9 cellular contexts compared by ENCODE assay signal in genomic region chr12:124909831-124910560, GRCh38. TPM values are rescaled to one million over a fixed set of nuclear protein-coding genes. Genes with fewer than 3 reads are reported as not detected.
DNase-seq lines count a peak whose midpoint lies in the region; ATAC-seq and TF ChIP-seq lines count a peak whose summit lies in the region.
"Had no signal": no experiment of that assay in that cellular context is flagged by ENCODE, and none has a peak within 500 bp of the region (broad histone marks: within the 10 kb centered on the region; RNA-seq: fewer than 3 reads in every experiment).

No MANE protein-coding gene starts in this region.

- intact Hi-C loops in stomach (cut with DNase I; ENCODE audit: low total_unique reads), result no loop called here

- no peaks in the 10 kb centered on the region for H3K9me2 ChIP-seq in hepatocyte (replicated peaks; ENCODE audit: insufficient read depth)

- H3K27me3 Mint-ChIP-seq in T-helper 1 cell treated with Interleukin-12 subunit alpha and Interleukin-12 subunit beta and Interleukin-4 antibody, amounts not matched to agents 30 μg/mL and 1 μg/mL, for 36 hours (ENCODE audit: low read depth), result no peaks in the 10 kb centered on the region
- H3K27me3 Mint-ChIP-seq in activated CD8-positive, alpha-beta T cell treated with anti-CD3 and anti-CD28 coated beads, Interleukin-2, amount 10 ng/mL, durations not matched to agents 7 days and 5 days (ENCODE audit: low read depth), result no peaks in the 10 kb centered on the region

- peaks cover 43% of the 10 kb centered on the region for H4K20me1 ChIP-seq in hepatocyte (ENCODE audit: insufficient read depth, poor library complexity, severe bottlenecking)

- H3K4me3 ChIP-seq in hepatocyte (no peak overlapping the region), stomach (peak overlapping the region; percentile 1 to 55 (median 30))

- no peak for TF ChIP-seq CTCF in hepatocyte (IDR thresholded peaks at IDR 0.05; ENCODE audit: poor library complexity)
- TF ChIP-seq CTCF in stomach (IDR thresholded peaks at IDR 0.05), result no peak

- peaks cover 43% of the 10 kb centered on the region for H3K36me3 Mint-ChIP-seq in T-helper 1 cell treated with Interleukin-12 subunit alpha and Interleukin-12 subunit beta and Interleukin-4 antibody, amounts not matched to agents 30 μg/mL and 1 μg/mL, for 36 hours (ENCODE audit: low read depth)
- peaks cover 42% of the 10 kb centered on the region for H3K36me3 Mint-ChIP-seq in activated CD8-positive, alpha-beta T cell treated with anti-CD3 and anti-CD28 coated beads, Interleukin-2, amount 10 ng/mL, durations not matched to agents 7 days and 5 days (ENCODE audit: low read depth)

- H3K27me3 ChIP-seq in hepatocyte (no peaks in the 10 kb centered on the region), stomach (no peaks in the 10 kb centered on the region)

- no peaks in the 10 kb centered on the region for H3K9me3 Mint-ChIP-seq in T-helper 1 cell treated with Interleukin-12 subunit alpha and Interleukin-12 subunit beta and Interleukin-4 antibody, amounts not matched to agents 30 μg/mL and 1 μg/mL, for 36 hours
- H3K9me3 Mint-ChIP-seq in activated CD8-positive, alpha-beta T cell treated with anti-CD3 and anti-CD28 coated beads, Interleukin-2, amount 10 ng/mL, durations not matched to agents 7 days and 5 days (ENCODE audit: insufficient read depth), result no peaks in the 10 kb centered on the region

- H3K4me1 ChIP-seq in hepatocyte (ENCODE audit: insufficient read depth), result peaks cover 18% of the 10 kb centered on the region
- H3K4me1 ChIP-seq in stomach, result peaks cover 27 to 59% (median 57%) of the 10 kb centered on the region in 4 donors

- H3K36me3 ChIP-seq in hepatocyte (replicated peaks; ENCODE audit: insufficient read depth, low read depth) (no peaks in the 10 kb centered on the region), stomach (peaks cover 17 to 35% (median 31%) of the 10 kb centered on the region in 4 donors)

- H3K4me1 Mint-ChIP-seq in T-helper 1 cell treated with Interleukin-12 subunit alpha and Interleukin-12 subunit beta and Interleukin-4 antibody, amounts not matched to agents 30 μg/mL and 1 μg/mL, for 36 hours (ENCODE audit: low read depth), result peaks cover 40% of the 10 kb centered on the region
- peaks cover 49% of the 10 kb centered on the region for H3K4me1 Mint-ChIP-seq in activated CD8-positive, alpha-beta T cell treated with anti-CD3 and anti-CD28 coated beads, Interleukin-2, amount 10 ng/mL, durations not matched to agents 7 days and 5 days (ENCODE audit: low read depth)

- peak overlapping the region; percentile 19 for H3K4me3 Mint-ChIP-seq in T-helper 1 cell treated with Interleukin-12 subunit alpha and Interleukin-12 subunit beta and Interleukin-4 antibody, amounts not matched to agents 30 μg/mL and 1 μg/mL, for 36 hours
- peak overlapping the region; percentile 2 for H3K4me3 Mint-ChIP-seq in activated CD8-positive, alpha-beta T cell treated with anti-CD3 and anti-CD28 coated beads, Interleukin-2, amount 10 ng/mL, durations not matched to agents 7 days and 5 days

- CTCF ChIA-PET in activated CD8-positive, alpha-beta T cell treated with anti-CD3 and anti-CD28 coated beads, Interleukin-2, amount 10 ng/mL, durations not matched to agents 7 days and 5 days (lab: Charles Lee), result interaction anchor here (1.0 to 8.0 kb wide), 4 partner anchors 8 to 30 kb away, joined by 3 to 199 read pairs (median 4); no protein-coding TSS in a partner anchor

- 78% methylated on average over 8 of the region's 8 CpGs for WGBS in hepatocyte (ENCODE audit: low lambda C conversion rate, missing lambda C conversion rate)
- 49 to 64% (median 51%) methylated on average over 8 of the region's 8 CpGs for WGBS in stomach, 5 donors

- H3K27ac ChIP-seq in hepatocyte (peak overlapping the region; percentile 32), stomach (peak overlapping the region in 4 of 5 donors; percentile 40 to 63 (median 50))

- TF ChIP-seq EP300 in stomach (IDR thresholded peaks at IDR 0.05), result no peak

- H3K4me2 ChIP-seq in hepatocyte, result peak overlapping the region; percentile 74

- ATAC-seq in activated CD8-positive, alpha-beta T cell treated with anti-CD3 and anti-CD28 coated beads, Interleukin-2, amount 10 ng/mL, durations not matched to agents 7 days and 5 days, result no peak
- ATAC-seq in HG03354 (IDR thresholded peaks at IDR 0.05; ENCODE audit: poor library complexity, severe bottlenecking, unreplicated experiment), result no peak

- no peak overlapping the region for H2AFZ ChIP-seq in hepatocyte

- peak in 1 of 4 donors; percentile 70 for TF ChIP-seq POLR2A in stomach (IDR thresholded peaks at IDR 0.05)

- H3K9me3 ChIP-seq in hepatocyte (ENCODE audit: low read depth), result no peaks in the 10 kb centered on the region
- no peaks in the 10 kb centered on the region for H3K9me3 ChIP-seq in stomach

- H3K79me2 ChIP-seq in hepatocyte, result peaks cover 45% of the 10 kb centered on the region

- DNase-seq in T-helper 1 cell (no peak), hepatocyte (ENCODE audit: low spot score) (peak; percentile 30), stomach (no peak), NCI-H1694 treated with DMSO at 0.1 percent for 48 hours (lab: John Stamatoyannopoulos, UW) (no peak)
- DNase-seq in activated CD8-positive, alpha-beta T cell treated with anti-CD3 and anti-CD28 coated beads, Interleukin-2, amount 10 ng/mL, durations not matched to agents 7 days and 5 days, result no peak
- DNase-seq in effector CD4-positive, alpha-beta T cell, result no peak
- DNase-seq: SHP77 had no signal

- POLR2A ChIA-PET in activated CD8-positive, alpha-beta T cell treated with anti-CD3 and anti-CD28 coated beads, Interleukin-2, amount 10 ng/mL, durations not matched to agents 7 days and 5 days (lab: Charles Lee), result interaction anchor here (0.7 to 2.4 kb wide), 9 partner anchors 8 to 438 kb away, joined by 3 to 12 read pairs (median 4); no protein-coding TSS in a partner anchor

- H3K27ac Mint-ChIP-seq in T-helper 1 cell treated with Interleukin-12 subunit alpha and Interleukin-12 subunit beta and Interleukin-4 antibody, amounts not matched to agents 30 μg/mL and 1 μg/mL, for 36 hours, result peak overlapping the region; percentile 42
- H3K27ac Mint-ChIP-seq in activated CD8-positive, alpha-beta T cell treated with anti-CD3 and anti-CD28 coated beads, Interleukin-2, amount 10 ng/mL, durations not matched to agents 7 days and 5 days, result peak overlapping the region; percentile 25

RNA-seq across cellular contexts. Expression of gene UBC, which starts 4.5 kb away (rescaled TPM):
- 100 to 1,000 TPM; 974 to 998 TPM for total RNA-seq in activated CD8-positive, alpha-beta T cell treated with anti-CD3 and anti-CD28 coated beads, Interleukin-2, amount 10 ng/mL, durations not matched to agents 7 days and 5 days
- 1,410 and 1,439 TPM in 2 replicates for total RNA-seq in hepatocyte
- 1,142 and 1,267 TPM in 2 replicates for polyA plus RNA-seq in hepatocyte
- total RNA-seq in stomach, result 1,000 to 10,000 TPM in 3 of 5 donors, 100 to 1,000 TPM in 2; 409 to 1,431 (median 1,065) TPM
- polyA plus RNA-seq in stomach, result 1,000 to 10,000 TPM in 1 of 3 donors, 100 to 1,000 TPM in 2; 875 to 1,080 (median 957) TPM

RNA-seq across cellular contexts. Expression of gene SCARB1, which starts 46.3 kb away (rescaled TPM):
- total RNA-seq in activated CD8-positive, alpha-beta T cell treated with anti-CD3 and anti-CD28 coated beads, Interleukin-2, amount 10 ng/mL, durations not matched to agents 7 days and 5 days, result 10 to 100 TPM; 12.5 to 14.6 TPM
- 50.4 and 51.5 TPM in 2 replicates for total RNA-seq in hepatocyte
- polyA plus RNA-seq in hepatocyte, result 68.1 and 90.0 TPM in 2 replicates
- total RNA-seq in stomach, result 10 to 100 TPM in 2 of 5 donors, 1 to 10 TPM in 3; 2.9 to 63.7 (median 8.3) TPM
- 10 to 100 TPM in 1 of 3 donors, 1 to 10 TPM in 2; 6.7 to 19.4 (median 9.3) TPM for polyA plus RNA-seq in stomach
